11 cellular contexts compared by ENCODE assay signal in the genomic region with DNA sequence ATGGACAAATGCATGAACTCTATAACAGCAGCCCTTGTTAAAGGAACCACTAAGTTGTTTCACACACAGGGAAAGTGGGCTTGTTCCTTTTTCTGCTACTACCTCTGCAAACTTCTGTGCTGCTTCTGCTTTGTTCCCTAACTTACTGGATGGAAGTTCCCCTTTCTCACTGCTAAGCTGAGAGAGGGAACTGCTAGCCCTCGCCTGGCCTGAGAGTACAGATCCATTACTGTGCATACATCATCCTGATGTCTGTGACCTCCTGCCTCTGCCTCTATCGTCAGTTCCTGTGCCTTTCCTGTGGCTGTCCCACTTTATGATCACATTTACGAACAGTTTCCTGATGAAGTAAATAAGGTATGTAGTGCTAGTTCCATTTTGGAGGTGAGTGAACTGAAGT. TPM values are rescaled to one million over a fixed set of nuclear protein-coding genes. Genes with fewer than 3 reads are reported as not detected.
DNase-seq lines count a peak whose midpoint lies in the region; ATAC-seq lines count a peak whose summit lies in the region.
"Had no signal": no experiment of that assay in that cellular context is flagged by ENCODE, and none has a peak within 500 bp of the region (broad histone marks: within the 10 kb centered on the region; RNA-seq: fewer than 3 reads in every experiment).

No MANE protein-coding gene starts in this region.

- intact Hi-C loops in sciatic nerve (cut with DNase I), result no loop called here

- H3K36me3 Mint-ChIP-seq in IgD-negative memory B cell (peaks cover 3% of the 10 kb centered on the region), T-cell (no peaks in the 10 kb centered on the region)

- H3K4me1 Mint-ChIP-seq in IgD-negative memory B cell (peaks cover 15 to 32% (median 20%) of the 10 kb centered on the region in 3 donors), T-cell (peaks cover 36 to 47% (median 37%) of the 10 kb centered on the region in 3 donors)

- H3K27ac Mint-ChIP-seq in IgD-negative memory B cell (peak overlapping the region; percentile 18 to 86 (median 69)), T-cell (peak overlapping the region; percentile 83 to 84)

- H3K27me3 Mint-ChIP-seq in IgD-negative memory B cell (no peaks in the 10 kb centered on the region), T-cell (no peaks in the 10 kb centered on the region)

- H3K4me3 Mint-ChIP-seq in IgD-negative memory B cell (peak overlapping the region in 3 of 4 donors; percentile 27 to 65 (median 37)), T-cell (no peak overlapping the region)

- DNase-seq in T-cell, result peak in 5 of 34 experiments; percentile 18 to 48 (median 28)
- peak; percentile 45 for DNase-seq in germinal center (ENCODE audit: low spot score)
- DNase-seq in sciatic nerve (ENCODE audit: low spot score), result no peak
- DNase-seq in NCI-H748 treated with DMSO at 0.1 percent for 48 hours (lab: John Stamatoyannopoulos, UW), result no peak
- DNase-seq in AG20443 (ENCODE audit: low spot score), result no peak
- DNase-seq in NCI-H146 treated with DMSO at 0.1 percent for 48 hours (lab: John Stamatoyannopoulos, UW; ENCODE audit: unreplicated experiment), result no peak
- DNase-seq: activated effector memory CD4-positive, alpha-beta T cell treated with anti-CD3 and anti-CD28 coated beads, Interleukin-2, amount 50 U/mL, for 16 hours; NCI-H2081 treated with DMSO at 0.1 percent for 48 hours; thyroid gland had no signal

- POLR2A ChIA-PET in T-cell (lab: Charles Lee), result interaction anchor here in 1 of 2 donors (0.5 to 1.6 kb wide), 3 partner anchors 57 to 727 kb away, joined by 3 to 4 read pairs (median 3); partner anchors contain the start of gene GNAI3

- ATAC-seq in T-cell (replicated peaks in 1 of 4), result peak in 1 of 4 experiments; percentile 40
- peak; percentile 27 for ATAC-seq in sciatic nerve
- ATAC-seq in GM21723 (IDR thresholded peaks at IDR 0.05; ENCODE audit: unreplicated experiment), result no peak

- CTCF ChIA-PET in T-cell (lab: Charles Lee), result interaction anchor here in 1 of 2 donors (1.0 kb wide), 1 partner anchor 70 kb away, joined by 6 read pairs; no protein-coding TSS in a partner anchor

- H3K9me3 Mint-ChIP-seq in IgD-negative memory B cell (no peaks in the 10 kb centered on the region), T-cell (no peaks in the 10 kb centered on the region)

RNA-seq across cellular contexts. Expression of gene GNAT2, which starts 3.5 kb away (rescaled TPM):
- not detected for polyA plus RNA-seq in IgD-negative memory B cell
- total RNA-seq in T-cell (not detected), sciatic nerve (not detected)
- total RNA-seq: thyroid gland had no signal

RNA-seq across cellular contexts. Expression of gene AMPD2, which starts 3.8 kb away (rescaled TPM):
- polyA plus RNA-seq in IgD-negative memory B cell, result 40.7 TPM
- 100 to 1,000 TPM in 3 of 5 donors, 10 to 100 TPM in 2; 90.2 to 285 (median 100) TPM for total RNA-seq in T-cell
- 49.5 TPM for total RNA-seq in sciatic nerve

RNA-seq across cellular contexts. Expression of gene GSTM4, which starts 40.0 kb away (rescaled TPM):
- 22.3 TPM for polyA plus RNA-seq in IgD-negative memory B cell
- total RNA-seq in T-cell, result 10 to 100 TPM; 14.6 to 28.5 (median 20.8) TPM
- 36.7 TPM for total RNA-seq in sciatic nerve

RNA-seq across cellular contexts. Expression of gene GSTM2, which starts 52.0 kb away (rescaled TPM):
- 11.6 TPM for polyA plus RNA-seq in IgD-negative memory B cell
- total RNA-seq in T-cell, result 100 to 1,000 TPM in 1 of 5 donors, 10 to 100 TPM in 4; 51.9 to 102 (median 77.4) TPM
- total RNA-seq in sciatic nerve, result 194 TPM

Comparison
In these comparisons a context has a peak if more than half of its experiments do, and no peak if none do; other contexts are left out.
1. H3K4me3 Mint-ChIP-seq: peak in IgD-negative memory B cell (3 of 4); none in T-cell (0 of 3).